ENCODE assay signal across 9 cellular contexts in the genomic region with DNA sequence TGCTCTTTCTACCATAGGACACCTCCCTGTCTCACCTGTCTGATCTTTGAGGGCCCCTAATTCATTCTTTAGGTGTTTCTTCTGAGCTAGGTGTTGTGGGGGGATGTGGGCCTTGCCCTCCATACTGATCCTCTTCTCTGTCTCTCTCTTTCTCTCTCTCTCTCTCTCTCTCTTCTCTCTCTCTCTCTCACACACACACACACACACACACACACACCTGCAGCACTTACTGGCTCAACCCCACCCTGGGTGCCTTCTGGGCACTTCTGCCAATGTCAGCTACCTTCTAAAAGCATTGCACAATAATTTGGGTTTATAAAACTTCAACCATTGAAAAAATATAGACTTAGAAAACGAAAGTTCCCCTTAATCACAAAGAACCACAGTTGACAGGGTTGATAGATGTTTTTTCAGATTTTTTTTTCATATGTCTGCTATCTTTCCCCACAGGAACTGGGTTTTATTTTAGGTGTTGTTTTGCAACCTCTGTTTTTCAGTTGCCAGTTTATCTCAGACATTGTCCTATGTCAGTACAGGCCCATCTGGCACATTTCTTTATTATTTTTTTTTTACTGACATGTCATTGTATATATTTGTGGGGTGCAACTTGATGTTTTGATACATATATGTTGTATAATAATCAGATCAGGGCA. TPM values are rescaled to one million over a fixed set of nuclear protein-coding genes. Genes with fewer than 3 reads are reported as not detected.
DNase-seq lines count a peak whose midpoint lies in the region; ATAC-seq, FAIRE-seq and TF ChIP-seq lines count a peak whose summit lies in the region.
"Had no signal": no experiment of that assay in that cellular context is flagged by ENCODE, and none has a peak within 500 bp of the region (broad histone marks: within the 10 kb centered on the region; RNA-seq: fewer than 3 reads in every experiment).

No MANE protein-coding gene starts in this region.

- no peak overlapping the region; the same call in 1 of the 2 replicates for H2BK20ac ChIP-seq in IMR-90 (ENCODE audit: low read depth, low read length)

- WGBS in IMR-90 (ENCODE audit: extremely low coverage in 2 of 2, insufficient read length in 1 of 2), 2 experiments = no CpG with 5 or more reads among the region's 1 CpG
- WGBS in GM12878 (ENCODE audit: insufficient coverage, insufficient replicate concordance, low lambda C conversion rate, missing lambda C conversion rate) = 0% methylated on average over 1 of the region's 1 CpG

- POLR2A ChIA-PET in Caco-2 (lab: Charles Lee) = interaction anchor here (1.1 kb wide), 1 partner anchor 135 kb away, joined by 18 read pairs; a partner anchor contains a TSS
- POLR2A ChIA-PET in IMR-90 (lab: Charles Lee; ENCODE audit: unreplicated experiment) = no interaction called here
- POLR2A ChIA-PET in GM12878 (lab: Charles Lee) = interaction anchor here (0.6 to 1.8 kb wide), 7 partner anchors 23 to 361 kb away, joined by 3 to 9 read pairs (median 3); no protein-coding TSS in a partner anchor

- no peak for FAIRE-seq in GM12878 (lab: Jason Lieb, UNC)
- FAIRE-seq: colon had no signal

- H3K4me3 Mint-ChIP-seq in Caco-2 (ENCODE audit: unreplicated experiment) (peak overlapping the region; percentile 71), nephron (no peak overlapping the region), progenitor cell of endocrine pancreas (ENCODE audit: low read depth) (no peak overlapping the region)

- H3K18ac ChIP-seq in IMR-90 (ENCODE audit: low read depth, low read length) = no peak overlapping the region

- no peak overlapping the region for H3K23ac ChIP-seq in IMR-90 (ENCODE audit: low read depth, low read length)

- H2AFZ ChIP-seq in IMR-90 (replicated peaks; ENCODE audit: low read length, poor library complexity) (peak overlapping the region; percentile 72), GM12878 (ENCODE audit: control insufficient read depth, low read depth, low read length) (peak overlapping the region; percentile 89)

- RAD21 ChIA-PET in GM12878 (lab: Charles Lee; ENCODE audit: unreplicated experiment) = interaction anchor here (0.6 to 4.0 kb wide), 29 partner anchors 8 to 229 kb away, joined by 3 to 97 read pairs (median 5); a partner anchor contains a TSS

- no peak overlapping the region for H2BK120ac ChIP-seq in IMR-90 (ENCODE audit: low read depth, low read length)

- H3K9me3 ChIP-seq in Caco-2 = peaks cover 4% of the 10 kb centered on the region; the same call in 1 of the 2 replicates
- H3K9me3 ChIP-seq in IMR-90 (ENCODE audit: control insufficient read depth, insufficient read depth, low read length) = peaks cover 3% of the 10 kb centered on the region; the same call in 1 of the 2 replicates
- no peaks in the 10 kb centered on the region for H3K9me3 ChIP-seq in GM12878 (replicated peaks; ENCODE audit: control insufficient read depth, insufficient read depth, low read length)

- H3K9me1 ChIP-seq in IMR-90 (ENCODE audit: insufficient read depth, low read length) = no peaks in the 10 kb centered on the region

- dilution Hi-C loops in IMR-90 (cut with HindIII; ENCODE audit: low sequenced_read_pairs, unreplicated experiment) = no loop called here

- no peaks in the 10 kb centered on the region for H3K9me3 Mint-ChIP-seq in Caco-2 (ENCODE audit: unreplicated experiment)
- H3K9me3 Mint-ChIP-seq in nephron = no peaks in the 10 kb centered on the region
- H3K9me3 Mint-ChIP-seq in progenitor cell of endocrine pancreas (ENCODE audit: low read depth) = no peaks in the 10 kb centered on the region

- no peak overlapping the region for H2AK5ac ChIP-seq in IMR-90 (ENCODE audit: low read depth, low read length)

- peaks cover 2 to 41% of the 10 kb centered on the region in 2 experiments; a peak in 2 of 4 replicates for H3K79me1 ChIP-seq in IMR-90 (ENCODE audit: low read depth in 1 of 2, low read length in 2 of 2)

- H3K36me3 Mint-ChIP-seq in Caco-2 (ENCODE audit: insufficient read depth, unreplicated experiment) (no peaks in the 10 kb centered on the region), nephron (ENCODE audit: low read depth) (peaks cover 16% of the 10 kb centered on the region), progenitor cell of endocrine pancreas (ENCODE audit: insufficient read depth) (peaks cover 10% of the 10 kb centered on the region)

- TF ChIP-seq RAD21 in IMR-90 (IDR thresholded peaks at IDR 0.05; ENCODE audit: low read length) = no peak
- no peak for TF ChIP-seq RAD21 in GM12878 (IDR thresholded peaks at IDR 0.05; ENCODE audit: insufficient read depth, low read depth, low read length)

- DNase-seq in Caco-2 = no peak
- no peak for DNase-seq in IMR-90
- no peak for DNase-seq in GM12878 (ENCODE audit: low read depth, low spot score)
- DNase-seq in progenitor cell of endocrine pancreas (ENCODE audit: low spot score, unreplicated experiment) = no peak
- DNase-seq in foreskin melanocyte = no peak
- no peak for DNase-seq in GM19238 (ENCODE audit: insufficient read length, low spot score)

- H3K4ac ChIP-seq in IMR-90 (ENCODE audit: low read depth, low read length) = peak overlapping the region; percentile 77; the same call in 1 of the 2 replicates

- no peak for TF ChIP-seq EP300 in GM12878 (IDR thresholded peaks at IDR 0.05; ENCODE audit: borderline replicate concordance in 1 of 2, control insufficient read depth in 1 of 2, low read depth in 2 of 2, low read length in 2 of 2)

- H3K4me2 ChIP-seq in IMR-90 (ENCODE audit: low read depth, low read length) (no peak overlapping the region), GM12878 (ENCODE audit: control insufficient read depth, insufficient read depth) (peak overlapping the region; percentile 69; the same call in 1 of the 2 replicates)

- H3K4me1 Mint-ChIP-seq in Caco-2 (ENCODE audit: low read depth, unreplicated experiment) (peaks cover 9% of the 10 kb centered on the region), nephron (peaks cover 23% of the 10 kb centered on the region), progenitor cell of endocrine pancreas (ENCODE audit: low read depth) (peaks cover 4% of the 10 kb centered on the region)

- no TSS peak for BruUV-seq in Caco-2 (replicated peaks; lab: Mats Ljungman, UMichigan)
- BruUV-seq in IMR-90 (replicated peaks; lab: Mats Ljungman, UMichigan) = no TSS peak
- BruUV-seq in GM12878 (replicated peaks; lab: Mats Ljungman, UMichigan) = no TSS peak

- H3K27me3 Mint-ChIP-seq in Caco-2 (ENCODE audit: insufficient read depth, unreplicated experiment) (no peaks in the 10 kb centered on the region), nephron (ENCODE audit: low read depth) (no peaks in the 10 kb centered on the region), progenitor cell of endocrine pancreas (no peaks in the 10 kb centered on the region)

- peak overlapping the region; percentile 13 for H2AK9ac ChIP-seq in IMR-90 (replicated peaks; ENCODE audit: low read depth, low read length, poor library complexity)

- in situ Hi-C loops in IMR-90 (cut with MboI; ENCODE audit: low sequenced_read_pairs) = loop anchor here (10.0 kb wide), 1 partner anchor 136 kb away; a partner anchor contains a TSS
- in situ Hi-C loops in GM12878 (cut with MboI) = no loop called here

- intact Hi-C loops in Caco-2 (cut with micrococcal nuclease; ENCODE audit: unreplicated experiment) (loop anchor here (1.0 to 5.0 kb wide), 12 partner anchors 22 to 395 kb away; a partner anchor contains a TSS), IMR-90 (cut with micrococcal nuclease) (loop anchor here (1.0 to 5.0 kb wide), 7 partner anchors 80 to 393 kb away; a partner anchor contains a TSS), GM12878 (cut with micrococcal nuclease; ENCODE audit: unreplicated experiment) (loop anchor here (1.0 to 5.0 kb wide), 6 partner anchors 32 to 393 kb away; a partner anchor contains a TSS)

- H3K36me3 ChIP-seq in Caco-2 (ENCODE audit: control insufficient read depth, insufficient read depth, low read length) (no peaks in the 10 kb centered on the region), IMR-90 (ENCODE audit: control insufficient read depth, insufficient read depth, low read length) (peaks cover 10% of the 10 kb centered on the region), GM12878 (ENCODE audit: control insufficient read depth in 2 of 2, insufficient read depth in 2 of 2, low read length in 1 of 2) (peaks cover 6 to 8% of the 10 kb centered on the region in 2 experiments; a peak in 3 of 4 replicates)

- H3K4me3 ChIP-seq in Caco-2 (ENCODE audit: low read depth, low read length) = no peak overlapping the region
- H3K4me3 ChIP-seq in IMR-90 (ENCODE audit: insufficient read depth, low read depth, low read length) = no peak overlapping the region
- no peak overlapping the region for H3K4me3 ChIP-seq in GM12878

- H4K8ac ChIP-seq in IMR-90 (ENCODE audit: low read depth in 2 of 2, low read length in 2 of 2) = peak overlapping the region in 1 of 2 experiments; percentile 53; a peak in 2 of 4 replicates

- no peaks in the 10 kb centered on the region for H3K27me3 ChIP-seq in Caco-2 (replicated peaks; ENCODE audit: control insufficient read depth, insufficient read depth, low read length)
- no peaks in the 10 kb centered on the region for H3K27me3 ChIP-seq in IMR-90 (ENCODE audit: control insufficient read depth, insufficient read depth, low read length)
- no peaks in the 10 kb centered on the region for H3K27me3 ChIP-seq in GM12878 (replicated peaks in 1 of 2; ENCODE audit: control insufficient read depth in 2 of 2, insufficient read depth in 2 of 2, low read length in 1 of 2)

- ATAC-seq in IMR-90 (ENCODE audit: low read depth) (no peak), GM12878 (peak; percentile 49; the same call in 2 of the 3 replicates), GM21825 (IDR thresholded peaks at IDR 0.05; ENCODE audit: unreplicated experiment) (no peak)

- H4K20me1 ChIP-seq in IMR-90 (ENCODE audit: insufficient read depth, low read length) = peaks cover 3% of the 10 kb centered on the region; the same call in 1 of the 2 replicates
- no peaks in the 10 kb centered on the region for H4K20me1 ChIP-seq in GM12878 (ENCODE audit: control insufficient read depth, insufficient read depth)

- no peak overlapping the region for H3K14ac ChIP-seq in IMR-90 (replicated peaks; ENCODE audit: low read depth, low read length)

- SMC1A ChIA-PET in GM12878 (lab: Charles Lee; ENCODE audit: uncharacterized antibody, unreplicated experiment) = interaction anchor here (0.7 to 5.5 kb wide), 38 partner anchors 8 to 225 kb away, joined by 3 to 85 read pairs (median 4); a partner anchor contains a TSS

- no peak overlapping the region for H4K5ac ChIP-seq in IMR-90 (ENCODE audit: low read depth, low read length)

- TF ChIP-seq CTCF in Caco-2 (IDR thresholded peaks at IDR 0.05; ENCODE audit: insufficient read depth in 1 of 2, low read depth in 1 of 2, low read length in 1 of 2, severe bottlenecking in 1 of 2, unreplicated experiment in 1 of 2) (no peak), IMR-90 (conservative IDR thresholded peaks at IDR 0.05; ENCODE audit: low read depth, low read length) (no peak), GM12878 (IDR thresholded peaks at IDR 0.05 in 2 of 3, conservative IDR thresholded peaks at IDR 0.05 in 1 of 3; ENCODE audit: control insufficient read depth in 2 of 3, extremely low read depth in 1 of 3, insufficient read depth in 1 of 3, low read depth in 3 of 3, low read length in 3 of 3) (no peak), nephron (IDR thresholded peaks at IDR 0.05; ENCODE audit: unreplicated experiment in 3 of 3) (no peak), progenitor cell of endocrine pancreas (IDR thresholded peaks at IDR 0.05; ENCODE audit: unreplicated experiment) (no peak)

- no peak overlapping the region for H2BK5ac ChIP-seq in IMR-90 (ENCODE audit: low read depth, low read length, poor library complexity, severe bottlenecking)

- no peaks in the 10 kb centered on the region; the same call in 1 of the 2 replicates for H3K79me2 ChIP-seq in GM12878 (ENCODE audit: control insufficient read depth, insufficient read depth, low read length)

- TF ChIP-seq POLR2A in IMR-90 (IDR thresholded peaks at IDR 0.05; ENCODE audit: low read depth, low read length) = no peak
- no peak for TF ChIP-seq POLR2A in GM12878 (IDR thresholded peaks at IDR 0.05; ENCODE audit: low read depth, low read length)

- H3K9ac ChIP-seq in IMR-90 (ENCODE audit: low read depth, low read length) = no peak overlapping the region
- H3K9ac ChIP-seq in GM12878 (ENCODE audit: control insufficient read depth, insufficient read depth, low read length) = peak overlapping the region; percentile 18; the same call in 1 of the 2 replicates

- H3K27ac Mint-ChIP-seq in Caco-2 (ENCODE audit: unreplicated experiment) = peak overlapping the region; percentile 91
- peak overlapping the region in 2 of 3 experiments; percentile 88 to 92 for H3K27ac Mint-ChIP-seq in nephron
- no peak overlapping the region for H3K27ac Mint-ChIP-seq in progenitor cell of endocrine pancreas

- H3K27ac ChIP-seq in IMR-90 (ENCODE audit: insufficient read depth, low read length) (no peak overlapping the region), GM12878 (ENCODE audit: control insufficient read depth, insufficient read depth) (peak overlapping the region; percentile 57)

- H3K4me1 ChIP-seq in Caco-2 (peaks cover 12% of the 10 kb centered on the region), IMR-90 (ENCODE audit: control insufficient read depth, insufficient read depth, low read length) (peaks cover 9% of the 10 kb centered on the region), GM12878 (ENCODE audit: control insufficient read depth, insufficient read depth, low read length) (peaks cover 17% of the 10 kb centered on the region)

- H3K56ac ChIP-seq in IMR-90 (ENCODE audit: extremely low read depth, insufficient read depth, low read length) = no peak overlapping the region

- H4K91ac ChIP-seq in IMR-90 (ENCODE audit: insufficient read depth, low read depth, low read length) = no peak overlapping the region

- no peak overlapping the region for H2BK15ac ChIP-seq in IMR-90 (ENCODE audit: low read depth, low read length)

- CTCF ChIA-PET in Caco-2 (lab: Charles Lee) = interaction anchor here (0.6 to 3.0 kb wide), 32 partner anchors 8 to 1047 kb away, joined by 3 to 27 read pairs (median 4); a partner anchor contains a TSS
- CTCF ChIA-PET in IMR-90 (lab: Yijun Ruan, JAX) = interaction anchor here (0.7 to 1.6 kb wide), 9 partner anchors 11 to 226 kb away, joined by 3 to 4 read pairs (median 3); no protein-coding TSS in a partner anchor
- CTCF ChIA-PET in GM12878 (lab: Yijun Ruan, JAX) = interaction anchor here (0.6 to 7.5 kb wide), 43 partner anchors 8 to 395 kb away, joined by 3 to 158 read pairs (median 5); a partner anchor contains a TSS

RNA-seq across cellular contexts. Expression of a gene that starts 28.1 kb away (rescaled TPM):
- 25.9 and 29.5 TPM in 2 replicates for total RNA-seq in Caco-2 (2022)
- 69.4 and 78.3 TPM in 2 replicates for total RNA-seq in IMR-90 (2012; rRNA removed)
- 89.6 and 91.2 TPM in 2 replicates for polyA plus RNA-seq in IMR-90 (2012; rRNA removed)
- 107 and 152 TPM in 2 replicates for polyA plus RNA-seq in IMR-90 (2012; cell fraction: cytosol; rRNA removed)
- 30.7 and 43.9 TPM in 2 replicates for polyA plus RNA-seq in IMR-90 (2012; cell fraction: nucleus; rRNA removed; ENCODE audit: low replicate concordance)
- 7.9 and 8.9 TPM in 2 replicates for total RNA-seq in GM12878 (2013; cell fraction: nucleolus; rRNA removed)
- 77.0 and 78.5 TPM in 2 replicates for total RNA-seq in GM12878 (2014; rRNA removed)
- total RNA-seq in GM12878 (2014; rRNA removed; fragmentation: Illumina TruSeq; extraction: Trizol) = 47.9 and 51.4 TPM in 2 replicates
- 56.2 and 58.4 TPM in 2 replicates for total RNA-seq in GM12878 (2021)
- 7.8 TPM for polyA plus RNA-seq in GM12878 (2011; ENCODE audit: low read depth)
- polyA plus RNA-seq in GM12878 (2011; rRNA removed) = 16.4 and 17.8 TPM in 2 replicates
- polyA plus RNA-seq in GM12878 (2011; cell fraction: cytosol; rRNA removed) = 27.8 and 30.7 TPM in 2 replicates
- 10.9 TPM in 2 replicates for polyA plus RNA-seq in GM12878 (2011; cell fraction: nucleus; rRNA removed)
- polyA plus RNA-seq in GM12878 (2012) = 17.2 and 19.4 TPM in 2 replicates
- polyA plus RNA-seq in GM12878 (2014; fragmentation: Illumina TruSeq; extraction: Trizol) = 33.8 and 69.3 TPM in 2 replicates
- polyA plus RNA-seq in GM12878 (2014; fragmentation: Nextera tagmentation; extraction: Ambion mirVana) = 10 to 100 TPM in 1 of 2 experiments, 1 to 10 TPM in 1; 5.7 to 17.5 TPM
- polyA plus RNA-seq in GM12878 (2014; rRNA removed) = 74.2 and 82.3 TPM in 2 replicates
- 10 to 100 TPM; 26.3 to 28.0 TPM for polyA plus RNA-seq in GM12878 (2016; fragmentation: Nextera tagmentation; extraction: Ambion mirVana)
- 5.6 and 9.3 TPM in 2 replicates for polyA minus RNA-seq in GM12878 (2011; rRNA and poly(A)+ RNA removed)
- polyA minus RNA-seq in GM12878 (2011; cell fraction: cytosol; rRNA and poly(A)+ RNA removed) = 4.2 and 5.1 TPM in 2 replicates
- polyA minus RNA-seq in GM12878 (2011; cell fraction: nucleus; rRNA and poly(A)+ RNA removed) = 1.5 and 3.6 TPM in 2 replicates
- total RNA-seq in progenitor cell of endocrine pancreas = 34.4 and 36.5 TPM in 2 replicates

RNA-seq across cellular contexts. Expression of a gene that starts 41.1 kb away (rescaled TPM):
- total RNA-seq in Caco-2 (2022) (21.1 and 23.5 TPM in 2 replicates), IMR-90 (2012; rRNA removed) (6.9 and 8.1 TPM in 2 replicates), GM12878 (2014; rRNA removed) (74.6 and 78.6 TPM in 2 replicates), GM12878 (2014; rRNA removed; fragmentation: Illumina TruSeq; extraction: Trizol) (69.1 and 69.5 TPM in 2 replicates), GM12878 (2021) (99.0 and 105 TPM in 2 replicates), progenitor cell of endocrine pancreas (10.7 and 11.4 TPM in 2 replicates)
- polyA plus RNA-seq in IMR-90 (2012; rRNA removed) (11.0 and 11.6 TPM in 2 replicates), GM12878 (2011; rRNA removed) (88.9 and 129 TPM in 2 replicates), GM12878 (2014; fragmentation: Illumina TruSeq; extraction: Trizol) (71.6 and 82.7 TPM in 2 replicates), GM12878 (2014; fragmentation: Nextera tagmentation; extraction: Ambion mirVana) (10 to 100 TPM; 40.9 to 70.6 TPM), GM12878 (2014; rRNA removed) (122 and 125 TPM in 2 replicates), GM12878 (2016; fragmentation: Nextera tagmentation; extraction: Ambion mirVana) (100 to 1,000 TPM; 189 to 217 TPM)
- 9.8 and 15.3 TPM in 2 replicates for polyA plus RNA-seq in IMR-90 (2012; cell fraction: cytosol; rRNA removed)
- polyA plus RNA-seq in IMR-90 (2012; cell fraction: nucleus; rRNA removed; ENCODE audit: low replicate concordance) = 31.5 and 33.0 TPM in 2 replicates
- 51.8 and 52.9 TPM in 2 replicates for total RNA-seq in GM12878 (2013; cell fraction: nucleolus; rRNA removed)
- 54.0 TPM for polyA plus RNA-seq in GM12878 (2011; ENCODE audit: low read depth)
- polyA plus RNA-seq in GM12878 (2011; cell fraction: cytosol; rRNA removed) = 142 and 175 TPM in 2 replicates
- polyA plus RNA-seq in GM12878 (2011; cell fraction: nucleus; rRNA removed) = 152 and 179 TPM in 2 replicates
- 58.7 and 86.7 TPM in 2 replicates for polyA plus RNA-seq in GM12878 (2012)
- polyA minus RNA-seq in GM12878 (2011; rRNA and poly(A)+ RNA removed) = 75.2 and 93.0 TPM in 2 replicates
- polyA minus RNA-seq in GM12878 (2011; cell fraction: cytosol; rRNA and poly(A)+ RNA removed) = 21.2 and 28.5 TPM in 2 replicates
- polyA minus RNA-seq in GM12878 (2011; cell fraction: nucleus; rRNA and poly(A)+ RNA removed) = 21.6 and 28.6 TPM in 2 replicates
